In the genomic region with DNA sequence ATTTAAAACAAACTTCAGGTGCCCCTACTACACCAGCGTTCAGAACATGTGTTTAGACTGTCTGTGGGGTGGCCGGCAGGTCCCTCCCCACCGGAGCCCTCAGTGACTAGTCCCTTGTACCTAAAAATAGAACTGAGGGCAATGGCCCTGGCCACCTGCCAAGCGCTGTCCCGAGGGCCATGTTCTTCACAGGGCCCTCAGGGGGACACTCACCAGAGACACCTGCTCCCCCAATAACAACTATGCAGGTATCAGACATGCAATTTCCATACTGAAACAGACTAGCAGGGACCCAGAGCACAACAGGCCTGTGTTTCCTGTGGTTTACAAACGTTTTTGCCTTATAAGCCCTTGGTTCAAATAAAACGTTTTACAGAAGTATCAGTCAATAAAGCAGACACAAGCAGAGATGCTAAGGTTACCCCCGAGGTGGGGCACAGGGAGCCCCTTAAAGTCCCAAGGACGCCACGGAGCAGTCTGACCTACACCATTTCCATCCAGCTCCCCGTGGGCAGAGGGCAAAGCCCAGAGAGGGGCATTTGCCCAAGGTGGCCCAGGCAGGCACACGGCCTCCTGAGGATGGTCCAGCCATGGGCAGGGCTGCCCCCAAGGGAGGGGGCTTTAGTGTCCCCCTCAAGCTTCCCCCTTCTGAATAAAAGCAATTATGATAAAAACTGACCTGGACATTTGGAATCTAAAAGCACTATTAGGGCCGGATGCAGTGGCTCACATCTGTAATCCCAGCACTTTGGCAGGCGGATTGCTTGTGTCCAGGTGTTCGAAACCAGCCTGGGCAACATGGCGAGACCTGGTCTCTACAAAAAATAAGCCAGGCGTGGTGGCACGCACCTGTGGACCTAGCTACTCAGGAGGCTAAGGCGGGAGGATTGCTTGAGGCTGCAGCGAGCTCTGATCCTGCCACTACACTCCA, we compare ENCODE assay signal across 1 cellular context.
TF ChIP-seq lines count a peak whose summit lies in the region.

No MANE protein-coding gene starts in this region.

TF ChIP-seq in H1, 55 proteins besides CTCF, POLR2A, EP300 and RAD21:
- TF ChIP-seq TCF12 (IDR thresholded peaks at IDR 0.05; ENCODE audit: low read depth, low read length) (no peak), KDM5A (IDR thresholded peaks at IDR 0.05; ENCODE audit: low read length) (no peak), POU5F1 (IDR thresholded peaks at IDR 0.05; ENCODE audit: low read depth, low read length) (no peak), SIX5 (IDR thresholded peaks at IDR 0.05; ENCODE audit: low read depth, low read length) (no peak), ASH2L (IDR thresholded peaks at IDR 0.05; ENCODE audit: low read length) (no peak), MAFK (IDR thresholded peaks at IDR 0.05; ENCODE audit: low read depth, low read length) (no peak), HDAC2 (IDR thresholded peaks at IDR 0.05; ENCODE audit: borderline replicate concordance in 1 of 2, low read depth in 2 of 2, low read length in 2 of 2) (no peak), CHD2 (IDR thresholded peaks at IDR 0.05; ENCODE audit: low read length) (no peak), CTBP2 (IDR thresholded peaks at IDR 0.05; ENCODE audit: borderline replicate concordance, insufficient read depth, insufficient read length, low read length) (no peak), SP4 (IDR thresholded peaks at IDR 0.05; ENCODE audit: low read length) (no peak), TAF1 (IDR thresholded peaks at IDR 0.05; ENCODE audit: low read depth, low read length) (no peak), GABPA (IDR thresholded peaks at IDR 0.05; ENCODE audit: borderline replicate concordance, insufficient read depth, low read length) (no peak)
- TF ChIP-seq, protein P1, sequence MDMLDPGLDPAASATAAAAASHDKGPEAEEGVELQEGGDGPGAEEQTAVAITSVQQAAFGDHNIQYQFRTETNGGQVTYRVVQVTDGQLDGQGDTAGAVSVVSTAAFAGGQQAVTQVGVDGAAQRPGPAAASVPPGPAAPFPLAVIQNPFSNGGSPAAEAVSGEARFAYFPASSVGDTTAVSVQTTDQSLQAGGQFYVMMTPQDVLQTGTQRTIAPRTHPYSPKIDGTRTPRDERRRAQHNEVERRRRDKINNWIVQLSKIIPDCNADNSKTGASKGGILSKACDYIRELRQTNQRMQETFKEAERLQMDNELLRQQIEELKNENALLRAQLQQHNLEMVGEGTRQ (IDR thresholded peaks at IDR 0.05; ENCODE audit: low read length): no peak
- TF ChIP-seq, protein P2, sequence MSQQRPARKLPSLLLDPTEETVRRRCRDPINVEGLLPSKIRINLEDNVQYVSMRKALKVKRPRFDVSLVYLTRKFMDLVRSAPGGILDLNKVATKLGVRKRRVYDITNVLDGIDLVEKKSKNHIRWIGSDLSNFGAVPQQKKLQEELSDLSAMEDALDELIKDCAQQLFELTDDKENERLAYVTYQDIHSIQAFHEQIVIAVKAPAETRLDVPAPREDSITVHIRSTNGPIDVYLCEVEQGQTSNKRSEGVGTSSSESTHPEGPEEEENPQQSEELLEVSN (IDR thresholded peaks at IDR 0.05): no peak
- TF ChIP-seq, protein P3, sequence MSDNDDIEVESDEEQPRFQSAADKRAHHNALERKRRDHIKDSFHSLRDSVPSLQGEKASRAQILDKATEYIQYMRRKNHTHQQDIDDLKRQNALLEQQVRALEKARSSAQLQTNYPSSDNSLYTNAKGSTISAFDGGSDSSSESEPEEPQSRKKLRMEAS (IDR thresholded peaks at IDR 0.05): no peak
- TF ChIP-seq, protein P4, sequence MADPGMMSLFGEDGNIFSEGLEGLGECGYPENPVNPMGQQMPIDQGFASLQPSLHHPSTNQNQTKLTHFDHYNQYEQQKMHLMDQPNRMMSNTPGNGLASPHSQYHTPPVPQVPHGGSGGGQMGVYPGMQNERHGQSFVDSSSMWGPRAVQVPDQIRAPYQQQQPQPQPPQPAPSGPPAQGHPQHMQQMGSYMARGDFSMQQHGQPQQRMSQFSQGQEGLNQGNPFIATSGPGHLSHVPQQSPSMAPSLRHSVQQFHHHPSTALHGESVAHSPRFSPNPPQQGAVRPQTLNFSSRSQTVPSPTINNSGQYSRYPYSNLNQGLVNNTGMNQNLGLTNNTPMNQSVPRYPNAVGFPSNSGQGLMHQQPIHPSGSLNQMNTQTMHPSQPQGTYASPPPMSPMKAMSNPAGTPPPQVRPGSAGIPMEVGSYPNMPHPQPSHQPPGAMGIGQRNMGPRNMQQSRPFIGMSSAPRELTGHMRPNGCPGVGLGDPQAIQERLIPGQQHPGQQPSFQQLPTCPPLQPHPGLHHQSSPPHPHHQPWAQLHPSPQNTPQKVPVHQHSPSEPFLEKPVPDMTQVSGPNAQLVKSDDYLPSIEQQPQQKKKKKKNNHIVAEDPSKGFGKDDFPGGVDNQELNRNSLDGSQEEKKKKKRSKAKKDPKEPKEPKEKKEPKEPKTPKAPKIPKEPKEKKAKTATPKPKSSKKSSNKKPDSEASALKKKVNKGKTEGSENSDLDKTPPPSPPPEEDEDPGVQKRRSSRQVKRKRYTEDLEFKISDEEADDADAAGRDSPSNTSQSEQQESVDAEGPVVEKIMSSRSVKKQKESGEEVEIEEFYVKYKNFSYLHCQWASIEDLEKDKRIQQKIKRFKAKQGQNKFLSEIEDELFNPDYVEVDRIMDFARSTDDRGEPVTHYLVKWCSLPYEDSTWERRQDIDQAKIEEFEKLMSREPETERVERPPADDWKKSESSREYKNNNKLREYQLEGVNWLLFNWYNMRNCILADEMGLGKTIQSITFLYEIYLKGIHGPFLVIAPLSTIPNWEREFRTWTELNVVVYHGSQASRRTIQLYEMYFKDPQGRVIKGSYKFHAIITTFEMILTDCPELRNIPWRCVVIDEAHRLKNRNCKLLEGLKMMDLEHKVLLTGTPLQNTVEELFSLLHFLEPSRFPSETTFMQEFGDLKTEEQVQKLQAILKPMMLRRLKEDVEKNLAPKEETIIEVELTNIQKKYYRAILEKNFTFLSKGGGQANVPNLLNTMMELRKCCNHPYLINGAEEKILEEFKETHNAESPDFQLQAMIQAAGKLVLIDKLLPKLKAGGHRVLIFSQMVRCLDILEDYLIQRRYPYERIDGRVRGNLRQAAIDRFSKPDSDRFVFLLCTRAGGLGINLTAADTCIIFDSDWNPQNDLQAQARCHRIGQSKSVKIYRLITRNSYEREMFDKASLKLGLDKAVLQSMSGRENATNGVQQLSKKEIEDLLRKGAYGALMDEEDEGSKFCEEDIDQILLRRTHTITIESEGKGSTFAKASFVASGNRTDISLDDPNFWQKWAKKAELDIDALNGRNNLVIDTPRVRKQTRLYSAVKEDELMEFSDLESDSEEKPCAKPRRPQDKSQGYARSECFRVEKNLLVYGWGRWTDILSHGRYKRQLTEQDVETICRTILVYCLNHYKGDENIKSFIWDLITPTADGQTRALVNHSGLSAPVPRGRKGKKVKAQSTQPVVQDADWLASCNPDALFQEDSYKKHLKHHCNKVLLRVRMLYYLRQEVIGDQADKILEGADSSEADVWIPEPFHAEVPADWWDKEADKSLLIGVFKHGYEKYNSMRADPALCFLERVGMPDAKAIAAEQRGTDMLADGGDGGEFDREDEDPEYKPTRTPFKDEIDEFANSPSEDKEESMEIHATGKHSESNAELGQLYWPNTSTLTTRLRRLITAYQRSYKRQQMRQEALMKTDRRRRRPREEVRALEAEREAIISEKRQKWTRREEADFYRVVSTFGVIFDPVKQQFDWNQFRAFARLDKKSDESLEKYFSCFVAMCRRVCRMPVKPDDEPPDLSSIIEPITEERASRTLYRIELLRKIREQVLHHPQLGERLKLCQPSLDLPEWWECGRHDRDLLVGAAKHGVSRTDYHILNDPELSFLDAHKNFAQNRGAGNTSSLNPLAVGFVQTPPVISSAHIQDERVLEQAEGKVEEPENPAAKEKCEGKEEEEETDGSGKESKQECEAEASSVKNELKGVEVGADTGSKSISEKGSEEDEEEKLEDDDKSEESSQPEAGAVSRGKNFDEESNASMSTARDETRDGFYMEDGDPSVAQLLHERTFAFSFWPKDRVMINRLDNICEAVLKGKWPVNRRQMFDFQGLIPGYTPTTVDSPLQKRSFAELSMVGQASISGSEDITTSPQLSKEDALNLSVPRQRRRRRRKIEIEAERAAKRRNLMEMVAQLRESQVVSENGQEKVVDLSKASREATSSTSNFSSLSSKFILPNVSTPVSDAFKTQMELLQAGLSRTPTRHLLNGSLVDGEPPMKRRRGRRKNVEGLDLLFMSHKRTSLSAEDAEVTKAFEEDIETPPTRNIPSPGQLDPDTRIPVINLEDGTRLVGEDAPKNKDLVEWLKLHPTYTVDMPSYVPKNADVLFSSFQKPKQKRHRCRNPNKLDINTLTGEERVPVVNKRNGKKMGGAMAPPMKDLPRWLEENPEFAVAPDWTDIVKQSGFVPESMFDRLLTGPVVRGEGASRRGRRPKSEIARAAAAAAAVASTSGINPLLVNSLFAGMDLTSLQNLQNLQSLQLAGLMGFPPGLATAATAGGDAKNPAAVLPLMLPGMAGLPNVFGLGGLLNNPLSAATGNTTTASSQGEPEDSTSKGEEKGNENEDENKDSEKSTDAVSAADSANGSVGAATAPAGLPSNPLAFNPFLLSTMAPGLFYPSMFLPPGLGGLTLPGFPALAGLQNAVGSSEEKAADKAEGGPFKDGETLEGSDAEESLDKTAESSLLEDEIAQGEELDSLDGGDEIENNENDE (IDR thresholded peaks at IDR 0.05; ENCODE audit: insufficient replicate concordance, low read length): no peak
